In genomic region chr11:123313261-123313660, GRCh38 we compare ENCODE assay signal across 24 cellular contexts.
A peak's percentile ranks its signal among the peaks of the same experiment; 100 is the strongest.
DNase-seq lines count a peak whose midpoint lies in the region; ATAC-seq, FAIRE-seq and TF ChIP-seq lines count a peak whose summit lies in the region.
"Had no signal": no experiment of that assay in that cellular context is flagged by ENCODE, and none has a peak within 500 bp of the region (broad histone marks: within the 10 kb centered on the region; RNA-seq: fewer than 3 reads in every experiment).

No MANE protein-coding gene starts in this region.

- intact Hi-C loops in colonic mucosa (cut with DNase I): no loop called here

- no peak for ATAC-seq in GM18517 (IDR thresholded peaks at IDR 0.05; ENCODE audit: unreplicated experiment)

- H3K27ac Mint-ChIP-seq in brain (peak overlapping the region in 3 of 5 experiments; percentile 12 to 92 (median 64)), neural crest cell (ENCODE audit: unreplicated experiment) (peak overlapping the region; percentile 88)
- H3K27ac Mint-ChIP-seq: CD8-positive, alpha-beta memory T cell had no signal

- no peaks in the 10 kb centered on the region for H3K4me1 ChIP-seq in colonic mucosa

- H3K4me3 ChIP-seq in colonic mucosa: no peak overlapping the region

- peak; percentile 27 for DNase-seq in ELF-1 (ENCODE audit: low read depth, low spot score)
- DNase-seq in HTR-8/SVneo (ENCODE audit: insufficient read length, low spot score): no peak
- no peak for DNase-seq in neural crest cell (ENCODE audit: low read depth, low spot score)
- DNase-seq in colonic mucosa: no peak
- DNase-seq in activated effector memory CD4-positive, alpha-beta T cell treated with Interleukin-2 at 50 U/mL for 16 hours: no peak
- DNase-seq in Kasumi-1 (lab: John Stamatoyannopoulos, UW): no peak
- DNase-seq: CD8-positive, alpha-beta memory T cell; DMS53; GF-D8; HCEC 1CT; IMR-90; NCI-H1105; NCI-H146; NCI-H2029 treated with DMSO at 0.1 percent for 48 hours; NCI-H345; NCI-H524; OCI-M1; Right ventricle myocardium superior had no signal

- TF ChIP-seq CTCF in brain (conservative IDR thresholded peaks at IDR 0.05): no peak
- TF ChIP-seq CTCF in neural crest cell (conservative IDR thresholded peaks at IDR 0.05): no peak
- TF ChIP-seq CTCF in colonic mucosa (IDR thresholded peaks at IDR 0.05): no peak

- FAIRE-seq in HTR-8/SVneo (lab: Jason Lieb, UNC): peak; percentile 31
- FAIRE-seq: A204.1 had no signal

- H3K9me3 ChIP-seq in colonic mucosa: no peaks in the 10 kb centered on the region

- H3K9me3 Mint-ChIP-seq in brain (peaks cover 0 to 3% (median 0%) of the 10 kb centered on the region in 5 experiments), neural crest cell (peaks cover 3% of the 10 kb centered on the region)
- H3K9me3 Mint-ChIP-seq: CD8-positive, alpha-beta memory T cell had no signal

- H3K36me3 Mint-ChIP-seq in brain: no peaks in the 10 kb centered on the region
- no peaks in the 10 kb centered on the region for H3K36me3 Mint-ChIP-seq in neural crest cell (ENCODE audit: low read depth)
- H3K36me3 Mint-ChIP-seq: CD8-positive, alpha-beta memory T cell had no signal

- H3K4me3 Mint-ChIP-seq in brain: no peak overlapping the region
- H3K4me3 Mint-ChIP-seq in neural crest cell: no peak overlapping the region
- H3K4me3 Mint-ChIP-seq: CD8-positive, alpha-beta memory T cell had no signal

- H3K27me3 ChIP-seq in colonic mucosa: no peaks in the 10 kb centered on the region

- no peak overlapping the region for H3K9ac ChIP-seq in colonic mucosa (ENCODE audit: low read depth in 2 of 2, low read length in 2 of 2)
- H3K9ac ChIP-seq: KMS-11 had no signal

- H3K36me3 ChIP-seq in colonic mucosa: no peaks in the 10 kb centered on the region

- peaks cover 20% of the 10 kb centered on the region for H3K4me1 Mint-ChIP-seq in brain
- peaks cover 13% of the 10 kb centered on the region for H3K4me1 Mint-ChIP-seq in neural crest cell
- H3K4me1 Mint-ChIP-seq: CD8-positive, alpha-beta memory T cell had no signal

- no peaks in the 10 kb centered on the region for H3K27me3 Mint-ChIP-seq in brain
- H3K27me3 Mint-ChIP-seq in neural crest cell (ENCODE audit: low read depth): peaks cover 3% of the 10 kb centered on the region

- no peak overlapping the region for H3K27ac ChIP-seq in colonic mucosa
- H3K27ac ChIP-seq: C4-2B, HL-60, KMS-11 had no signal
